ENCODE assay signal across 16 cellular contexts in genomic region chr18:7855671-7856070, GRCh38.
DNase-seq lines count a peak whose midpoint lies in the region; ATAC-seq, FAIRE-seq and TF ChIP-seq lines count a peak whose summit lies in the region.
"Had no signal": no experiment of that assay in that cellular context is flagged by ENCODE, and none has a peak within 500 bp of the region (broad histone marks: within the 10 kb centered on the region; RNA-seq: fewer than 3 reads in every experiment).

No MANE protein-coding gene starts in this region.

- H2AFZ ChIP-seq in astrocyte (ENCODE audit: low read depth, low read length) (no peak overlapping the region), HepG2 (ENCODE audit: low read length) (no peak overlapping the region)

- H3K27ac Mint-ChIP-seq in Calu3 (ENCODE audit: unreplicated experiment): peak overlapping the region; percentile 45
- no peak overlapping the region for H3K27ac Mint-ChIP-seq in astrocyte (ENCODE audit: unreplicated experiment)
- no peak overlapping the region for H3K27ac Mint-ChIP-seq in activated T-cell treated with anti-CD3 and anti-CD28 coated beads, Interleukin-2, amount 50 U/mL, for 24 hours
- H3K27ac Mint-ChIP-seq: B cell had no signal

- TF ChIP-seq EP300 in upper lobe of left lung (IDR thresholded peaks at IDR 0.05) (no peak), HepG2 (IDR thresholded peaks at IDR 0.05; ENCODE audit: low read depth in 2 of 2, low read length in 2 of 2) (no peak), HepG2 (CRISPR knock-in tag; IDR thresholded peaks at IDR 0.05; ENCODE audit: borderline replicate concordance) (no peak)

- H3K36me3 ChIP-seq in astrocyte (ENCODE audit: insufficient read depth, low read length): no peaks in the 10 kb centered on the region
- H3K36me3 ChIP-seq in left ventricle myocardium inferior: no peaks in the 10 kb centered on the region
- no peaks in the 10 kb centered on the region for H3K36me3 ChIP-seq in upper lobe of left lung
- no peaks in the 10 kb centered on the region for H3K36me3 ChIP-seq in HepG2 (replicated peaks in 1 of 2; ENCODE audit: control insufficient read depth in 1 of 2, insufficient read depth in 2 of 2, low read length in 2 of 2)
- H3K36me3 ChIP-seq: MG63 had no signal

- no peak overlapping the region for H3K4me2 ChIP-seq in astrocyte (ENCODE audit: low read length)
- no peak overlapping the region for H3K4me2 ChIP-seq in HepG2 (ENCODE audit: low read depth, low read length)

- H3K9ac ChIP-seq in astrocyte (ENCODE audit: low read length): no peak overlapping the region
- H3K9ac ChIP-seq in HepG2 (ENCODE audit: insufficient read depth, low read depth, low read length): no peak overlapping the region

- intact Hi-C loops in Calu3 (cut with micrococcal nuclease; ENCODE audit: unreplicated experiment) (no loop called here), left ventricle myocardium inferior (cut with micrococcal nuclease) (no loop called here), HepG2 (cut with micrococcal nuclease; ENCODE audit: unreplicated experiment) (no loop called here)

- 0 to 58% methylated on average over 1 of the region's 1 CpG for WGBS in upper lobe of left lung, 2 donors
- WGBS in HepG2 (ENCODE audit: low lambda C conversion rate): 0% methylated on average over 1 of the region's 1 CpG

- TF ChIP-seq POLR2A in upper lobe of left lung (IDR thresholded peaks at IDR 0.05) (no peak), HepG2 (IDR thresholded peaks at IDR 0.05; ENCODE audit: insufficient read depth in 1 of 2, low read depth in 2 of 2, low read length in 2 of 2) (no peak)

- H3K4me3 ChIP-seq in astrocyte (ENCODE audit: insufficient read depth, low read depth, low read length) (no peak overlapping the region), left ventricle myocardium inferior (no peak overlapping the region), upper lobe of left lung (no peak overlapping the region), HepG2 (replicated peaks in 1 of 3; ENCODE audit: insufficient read depth in 1 of 3, low read depth in 2 of 3, low read length in 3 of 3) (no peak overlapping the region)
- H3K4me3 ChIP-seq: GM12878, MG63 had no signal

- TF ChIP-seq CTCF in Calu3 (IDR thresholded peaks at IDR 0.05; ENCODE audit: unreplicated experiment) (no peak), astrocyte (IDR thresholded peaks at IDR 0.05; ENCODE audit: insufficient read depth, low read depth, low read length) (no peak), left ventricle myocardium inferior (IDR thresholded peaks at IDR 0.05; ENCODE audit: borderline replicate concordance) (no peak), upper lobe of left lung (IDR thresholded peaks at IDR 0.05) (no peak), HepG2 (CRISPR knock-in tag; IDR thresholded peaks at IDR 0.05) (no peak)

- FAIRE-seq in astrocyte (lab: Jason Lieb, UNC) (peak; percentile 9), HepG2 (lab: Jason Lieb, UNC) (no peak)
- FAIRE-seq: GM12878 had no signal

- peaks cover 3% of the 10 kb centered on the region for H3K79me2 ChIP-seq in astrocyte (ENCODE audit: insufficient read depth, low read length)
- H3K79me2 ChIP-seq in HepG2 (ENCODE audit: insufficient read depth, low read length): no peaks in the 10 kb centered on the region

- H3K4me1 ChIP-seq in astrocyte (ENCODE audit: insufficient read depth, low read length) (peaks cover 3% of the 10 kb centered on the region), left ventricle myocardium inferior (peaks cover 76% of the 10 kb centered on the region), upper lobe of left lung (peaks cover 0 to 28% (median 12%) of the 10 kb centered on the region in 4 donors), HepG2 (ENCODE audit: insufficient read depth, low read length) (0 out of 2 replicates have a peak, but pooled peaks cover 10% of the 10 kb centered on the region)

- H3K4me3 Mint-ChIP-seq in Calu3 (ENCODE audit: low read depth, unreplicated experiment) (no peak overlapping the region), astrocyte (ENCODE audit: unreplicated experiment) (no peak overlapping the region)
- no peak overlapping the region for H3K4me3 Mint-ChIP-seq in activated T-cell treated with anti-CD3 and anti-CD28 coated beads, Interleukin-2, amount 50 U/mL, for 24 hours
- H3K4me3 Mint-ChIP-seq: B cell had no signal

- H3K4me1 Mint-ChIP-seq in Calu3 (ENCODE audit: low read depth, unreplicated experiment) (peaks cover 26% of the 10 kb centered on the region), astrocyte (ENCODE audit: low read depth, unreplicated experiment) (peaks cover 21% of the 10 kb centered on the region)
- H3K4me1 Mint-ChIP-seq in activated T-cell treated with anti-CD3 and anti-CD28 coated beads, Interleukin-2, amount 50 U/mL, for 24 hours (ENCODE audit: low read depth): no peaks in the 10 kb centered on the region
- H3K4me1 Mint-ChIP-seq: B cell had no signal

- no peaks in the 10 kb centered on the region for H3K9me3 ChIP-seq in astrocyte (ENCODE audit: insufficient read depth, low read depth, low read length)
- peaks cover 13% of the 10 kb centered on the region for H3K9me3 ChIP-seq in left ventricle myocardium inferior (replicated peaks)
- H3K9me3 ChIP-seq in upper lobe of left lung: no peaks in the 10 kb centered on the region
- H3K9me3 ChIP-seq in HepG2 (ENCODE audit: low read length): no peaks in the 10 kb centered on the region

- TF ChIP-seq RAD21 in HepG2 (CRISPR knock-in tag; IDR thresholded peaks at IDR 0.05): no peak

- POLR2A ChIA-PET in HepG2 (lab: Yijun Ruan, JAX): no interaction called here

- H3K27me3 ChIP-seq in astrocyte (ENCODE audit: insufficient read depth, low read length) (no peaks in the 10 kb centered on the region), left ventricle myocardium inferior (ENCODE audit: low read depth) (no peaks in the 10 kb centered on the region), upper lobe of left lung (no peaks in the 10 kb centered on the region), HepG2 (ENCODE audit: control insufficient read depth in 1 of 2, insufficient read depth in 2 of 2, low read length in 2 of 2) (no peaks in the 10 kb centered on the region)
- H3K27me3 ChIP-seq: MG63 had no signal

- no peaks in the 10 kb centered on the region for H3K36me3 Mint-ChIP-seq in Calu3 (ENCODE audit: insufficient read depth, unreplicated experiment)
- no peaks in the 10 kb centered on the region for H3K36me3 Mint-ChIP-seq in astrocyte (ENCODE audit: low read depth, unreplicated experiment)
- no peaks in the 10 kb centered on the region for H3K36me3 Mint-ChIP-seq in activated T-cell treated with anti-CD3 and anti-CD28 coated beads, Interleukin-2, amount 50 U/mL, for 24 hours (ENCODE audit: low read depth)

- no peaks in the 10 kb centered on the region for H3K27me3 Mint-ChIP-seq in Calu3 (ENCODE audit: unreplicated experiment)
- H3K27me3 Mint-ChIP-seq in astrocyte (ENCODE audit: low read depth, unreplicated experiment): peaks cover under 1% of the 10 kb centered on the region
- H3K27me3 Mint-ChIP-seq in activated T-cell treated with anti-CD3 and anti-CD28 coated beads, Interleukin-2, amount 50 U/mL, for 24 hours: no peaks in the 10 kb centered on the region
- H3K27me3 Mint-ChIP-seq: B cell had no signal

- in situ Hi-C loops in HepG2 (cut with HindIII; ENCODE audit: extremely low pct_ligation_motif_present, low pct_unique_long_range_greater_than_20kb): no loop called here

- H3K9me3 Mint-ChIP-seq in Calu3 (ENCODE audit: low read depth, unreplicated experiment) (peaks cover 5% of the 10 kb centered on the region), astrocyte (ENCODE audit: unreplicated experiment) (peaks cover 4% of the 10 kb centered on the region)
- peaks cover 8% of the 10 kb centered on the region for H3K9me3 Mint-ChIP-seq in activated T-cell treated with anti-CD3 and anti-CD28 coated beads, Interleukin-2, amount 50 U/mL, for 24 hours

- no peak overlapping the region for H3K27ac ChIP-seq in astrocyte (ENCODE audit: low read depth, low read length)
- peak overlapping the region; percentile 78 for H3K27ac ChIP-seq in left ventricle myocardium inferior (replicated peaks)
- H3K27ac ChIP-seq in upper lobe of left lung: peak overlapping the region in 3 of 4 donors; percentile 7 to 61 (median 51)
- H3K27ac ChIP-seq in HepG2 (ENCODE audit: extremely low read length, insufficient read depth, low read length): no peak overlapping the region

- CTCF ChIA-PET in Calu3 (lab: Charles Lee): no interaction called here
- CTCF ChIA-PET in HepG2 (lab: Yijun Ruan, JAX; ENCODE audit: low intra/inter-chr PET ratio, low total read pairs): no interaction called here

- peaks cover 12% of the 10 kb centered on the region for H4K20me1 ChIP-seq in astrocyte (ENCODE audit: insufficient read depth, low read length)
- H4K20me1 ChIP-seq in HepG2 (ENCODE audit: insufficient read depth, low read length): no peaks in the 10 kb centered on the region; the same call in 1 of the 2 replicates

- no peak for DNase-seq in Calu3
- DNase-seq in astrocyte (ENCODE audit: low read depth): no peak
- DNase-seq in left ventricle myocardium inferior: no peak
- DNase-seq in upper lobe of left lung: no peak
- DNase-seq in HepG2 (ENCODE audit: low spot score): no peak
- no peak for DNase-seq in activated T-cell treated with anti-CD3 and anti-CD28 coated beads, Interleukin-2, amount 50 U/mL, for 24 hours
- DNase-seq: DMS153, MG63, NCI-H1048, NCI-H1436, NCI-H1930, NCI-H524 treated with DMSO at 0.1 percent for 48 hours, SIG-M5 had no signal

- no TSS peak for BruUV-seq in Calu3 (replicated peaks; lab: Mats Ljungman, UMichigan)
- BruUV-seq in HepG2 (replicated peaks; lab: Mats Ljungman, UMichigan): no TSS peak

- ATAC-seq in upper lobe of left lung (ENCODE audit: low FRiP score in 2 of 2) (no peak), HG03469 (IDR thresholded peaks at IDR 0.05; ENCODE audit: unreplicated experiment) (no peak), HepG2 (no peak)
- ATAC-seq: GM12878 had no signal

TF ChIP-seq in HepG2, 621 proteins besides CTCF, POLR2A, EP300 and RAD21:
- no peak for TF ChIP-seq MIER2 (CRISPR knock-in tag; IDR thresholded peaks at IDR 0.05)
- TF ChIP-seq PBX3 (CRISPR knock-in tag; IDR thresholded peaks at IDR 0.05; ENCODE audit: borderline replicate concordance): no peak
- TF ChIP-seq SRF (IDR thresholded peaks at IDR 0.05; ENCODE audit: low read depth, low read length): no peak
- TF ChIP-seq SP2 (CRISPR knock-in tag; IDR thresholded peaks at IDR 0.05): no peak
- no peak for TF ChIP-seq SUZ12 (IDR thresholded peaks at IDR 0.05; ENCODE audit: low read depth, low read length)
- no peak for TF ChIP-seq NFRKB (IDR thresholded peaks at IDR 0.05)
TF ChIP-seq in HepG2: peak in this region for 0.

Comparison
In these comparisons a context has a peak if more than half of its experiments do, and no peak if none do; other contexts are left out.
1. H3K27ac ChIP-seq: peak in left ventricle myocardium inferior (single experiment) and upper lobe of left lung (3 of 4); none in astrocyte (single experiment) and HepG2 (single experiment).